In the genomic region with DNA sequence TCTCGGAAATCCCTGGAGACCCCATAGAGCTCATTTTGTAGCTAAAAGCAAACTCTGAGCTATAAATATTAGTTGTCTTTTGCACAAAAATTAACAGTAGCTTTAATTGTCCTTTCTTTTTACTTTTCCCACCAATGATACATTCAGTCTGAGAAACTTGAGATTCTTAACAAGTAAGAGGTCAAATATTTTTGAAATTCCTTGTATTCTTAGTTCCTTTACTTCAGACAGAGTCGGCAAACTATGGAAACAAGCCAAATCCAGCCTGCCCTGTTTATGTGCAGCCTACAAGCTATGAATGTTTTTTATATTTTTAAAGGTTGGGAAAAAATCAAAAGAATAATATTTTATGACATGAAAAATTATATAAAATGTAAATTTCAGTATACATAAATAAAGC, we compare ENCODE assay signal across 1 cellular context.
TF ChIP-seq lines count a peak whose summit lies in the region.

No MANE protein-coding gene starts in this region.

TF ChIP-seq in IMR-90, 13 proteins besides CTCF, POLR2A, EP300 and RAD21:
- TF ChIP-seq MXI1 (IDR thresholded peaks at IDR 0.05; ENCODE audit: borderline replicate concordance, low read depth, low read length) (no peak), MAFK (IDR thresholded peaks at IDR 0.05; ENCODE audit: low read depth, low read length) (no peak), RFX5 (IDR thresholded peaks at IDR 0.05; ENCODE audit: low read depth, low read length) (no peak), RCOR1 (IDR thresholded peaks at IDR 0.05; ENCODE audit: insufficient replicate concordance, low read length) (no peak), MAZ (IDR thresholded peaks at IDR 0.05; ENCODE audit: borderline replicate concordance, low read depth, low read length) (no peak), FOS (IDR thresholded peaks at IDR 0.05; ENCODE audit: low read depth, low read length) (no peak), NFE2L2 (IDR thresholded peaks at IDR 0.05; ENCODE audit: low read depth, low read length) (no peak), CEBPB (IDR thresholded peaks at IDR 0.05; ENCODE audit: low read depth, low read length) (no peak), SMC3 (IDR thresholded peaks at IDR 0.05; ENCODE audit: low read depth, low read length) (no peak), BHLHE40 (IDR thresholded peaks at IDR 0.05; ENCODE audit: low read depth, low read length) (no peak), CHD1 (IDR thresholded peaks at IDR 0.05; ENCODE audit: low read depth, low read length) (no peak)
- TF ChIP-seq, protein P1, sequence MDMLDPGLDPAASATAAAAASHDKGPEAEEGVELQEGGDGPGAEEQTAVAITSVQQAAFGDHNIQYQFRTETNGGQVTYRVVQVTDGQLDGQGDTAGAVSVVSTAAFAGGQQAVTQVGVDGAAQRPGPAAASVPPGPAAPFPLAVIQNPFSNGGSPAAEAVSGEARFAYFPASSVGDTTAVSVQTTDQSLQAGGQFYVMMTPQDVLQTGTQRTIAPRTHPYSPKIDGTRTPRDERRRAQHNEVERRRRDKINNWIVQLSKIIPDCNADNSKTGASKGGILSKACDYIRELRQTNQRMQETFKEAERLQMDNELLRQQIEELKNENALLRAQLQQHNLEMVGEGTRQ (IDR thresholded peaks at IDR 0.05; ENCODE audit: low read depth, low read length): no peak
- TF ChIP-seq, protein P2, sequence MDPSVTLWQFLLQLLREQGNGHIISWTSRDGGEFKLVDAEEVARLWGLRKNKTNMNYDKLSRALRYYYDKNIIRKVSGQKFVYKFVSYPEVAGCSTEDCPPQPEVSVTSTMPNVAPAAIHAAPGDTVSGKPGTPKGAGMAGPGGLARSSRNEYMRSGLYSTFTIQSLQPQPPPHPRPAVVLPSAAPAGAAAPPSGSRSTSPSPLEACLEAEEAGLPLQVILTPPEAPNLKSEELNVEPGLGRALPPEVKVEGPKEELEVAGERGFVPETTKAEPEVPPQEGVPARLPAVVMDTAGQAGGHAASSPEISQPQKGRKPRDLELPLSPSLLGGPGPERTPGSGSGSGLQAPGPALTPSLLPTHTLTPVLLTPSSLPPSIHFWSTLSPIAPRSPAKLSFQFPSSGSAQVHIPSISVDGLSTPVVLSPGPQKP (IDR thresholded peaks at IDR 0.05; ENCODE audit: borderline replicate concordance, low read depth, low read length): no peak
